2 cellular contexts compared by ENCODE assay signal in the genomic region with DNA sequence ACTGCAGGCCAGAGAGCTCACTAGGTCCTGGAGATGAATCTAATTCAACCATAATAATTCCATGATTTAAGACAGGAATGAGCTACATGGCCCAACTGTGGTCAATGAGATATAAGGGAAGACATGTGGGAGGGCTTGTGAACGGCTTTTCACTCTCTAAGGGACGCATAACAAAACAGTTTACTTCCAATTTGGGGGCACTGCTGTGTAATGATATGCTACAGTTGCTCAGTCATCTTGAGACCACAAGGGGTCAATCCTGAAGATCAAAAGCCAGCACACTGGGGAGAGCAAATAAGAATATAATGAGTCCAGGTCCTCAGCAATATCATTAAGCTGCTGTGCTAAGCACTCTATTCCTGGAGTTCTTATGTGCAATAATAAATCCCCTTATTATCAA. TPM values are rescaled to one million over a fixed set of nuclear protein-coding genes. Genes with fewer than 3 reads are reported as not detected.
"Had no signal": no experiment of that assay in that cellular context is flagged by ENCODE, and none has a peak within 500 bp of the region (broad histone marks: within the 10 kb centered on the region; RNA-seq: fewer than 3 reads in every experiment).

No MANE protein-coding gene starts in this region.

RNA-seq across cellular contexts. Expression of a gene that starts 46.6 kb away (rescaled TPM):
- total RNA-seq: posterior vena cava, ureter had no signal
